19 cellular contexts compared by ENCODE assay signal in the genomic region with DNA sequence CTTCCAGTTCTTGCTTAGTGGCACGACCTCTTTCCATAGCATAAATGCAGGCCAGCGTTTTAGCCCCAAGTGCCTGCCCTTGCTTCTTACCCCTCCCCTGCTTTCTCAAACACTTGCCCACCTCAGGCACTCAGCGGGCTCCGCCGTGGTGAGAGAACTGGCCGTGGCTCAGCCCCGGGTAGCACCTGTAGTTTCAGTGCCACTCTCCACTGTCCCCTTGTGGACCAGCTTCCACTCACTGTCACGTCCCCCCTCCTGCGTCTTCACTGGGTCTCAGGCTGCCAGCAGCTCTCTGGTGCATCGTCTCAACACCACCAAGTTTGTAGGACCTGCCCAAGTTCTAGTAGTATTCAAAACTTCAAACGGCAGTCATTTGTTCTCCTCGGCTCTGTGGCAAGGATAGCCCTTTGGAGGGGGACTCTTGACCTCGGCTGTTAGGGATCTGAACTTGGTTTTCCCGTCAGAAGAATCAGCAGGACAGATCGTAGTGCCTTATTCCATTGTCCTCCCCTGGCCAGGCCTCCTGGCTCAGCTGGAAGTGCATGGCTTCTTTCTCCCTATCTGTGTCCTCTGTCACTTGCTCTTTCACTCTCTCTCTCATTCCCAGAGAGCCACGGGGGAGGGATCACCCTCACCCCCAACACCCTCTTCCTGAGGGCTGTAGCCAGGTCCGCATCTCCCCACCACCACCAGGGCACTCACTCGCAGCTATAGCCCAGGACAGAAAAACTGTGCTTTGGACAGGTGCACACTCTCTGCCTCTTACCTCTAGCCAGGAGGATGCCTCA. TPM values are rescaled to one million over a fixed set of nuclear protein-coding genes. Genes with fewer than 3 reads are reported as not detected.
A peak's percentile ranks its signal among the peaks of the same experiment; 100 is the strongest.
DNase-seq lines count a peak whose midpoint lies in the region; ATAC-seq, FAIRE-seq and TF ChIP-seq lines count a peak whose summit lies in the region.
"Had no signal": no experiment of that assay in that cellular context is flagged by ENCODE, and none has a peak within 500 bp of the region (broad histone marks: within the 10 kb centered on the region; RNA-seq: fewer than 3 reads in every experiment).

No MANE protein-coding gene starts in this region.

- no peak overlapping the region for H3K27ac Mint-ChIP-seq in CD4-positive, alpha-beta T cell
- H3K27ac Mint-ChIP-seq: B cell had no signal

- H2BK120ac ChIP-seq in H1 (replicated peaks; ENCODE audit: low read depth, low read length), result no peak overlapping the region

- H3K23me2 ChIP-seq in H1 (ENCODE audit: low read depth, low read length), result no peaks in the 10 kb centered on the region

- H4K8ac ChIP-seq in H1 (ENCODE audit: extremely low read depth, insufficient read depth, low read length), result no peak overlapping the region

- no peak overlapping the region for H4K5ac ChIP-seq in H1 (ENCODE audit: insufficient read length, low read depth, low read length)

- H4K20me1 ChIP-seq in H1 (replicated peaks in 1 of 2; ENCODE audit: control insufficient read depth in 1 of 2, insufficient read depth in 2 of 2, low read length in 2 of 2), result peaks cover 5 to 12% of the 10 kb centered on the region in 2 experiments

- H2BK12ac ChIP-seq in H1 (ENCODE audit: low read depth, low read length), result no peak overlapping the region

- H3K4me3 ChIP-seq in H1 (ENCODE audit: extremely low read depth in 1 of 4, insufficient read depth in 2 of 4, low read depth in 3 of 4, low read length in 4 of 4) (no peak overlapping the region), spleen (no peak overlapping the region), sigmoid colon (no peak overlapping the region)
- H3K4me3 ChIP-seq: SK-N-MC had no signal

- no peak overlapping the region for H3K14ac ChIP-seq in H1 (ENCODE audit: insufficient read length)

- peak overlapping the region; percentile 52; the same call in 1 of the 2 replicates for H2BK5ac ChIP-seq in H1 (ENCODE audit: low read depth, low read length)

- H3K9me3 ChIP-seq in H1 (ENCODE audit: insufficient read depth in 2 of 2, low read depth in 1 of 2, low read length in 1 of 2), result no peaks in the 10 kb centered on the region
- H3K9me3 ChIP-seq in spleen, result no peaks in the 10 kb centered on the region
- no peaks in the 10 kb centered on the region for H3K9me3 ChIP-seq in sigmoid colon
- H3K9me3 ChIP-seq in CD4-positive, alpha-beta T cell (ENCODE audit: control insufficient read depth, low read length), result no peaks in the 10 kb centered on the region

- H3K4me1 ChIP-seq in H1 (replicated peaks in 1 of 4; ENCODE audit: control insufficient read depth in 3 of 4, insufficient read depth in 4 of 4, low read length in 3 of 4), result peaks cover 2 to 6% (median 4%) of the 10 kb centered on the region in 4 experiments; a peak in 5 of 7 replicates
- peaks cover 0 to 7% (median 1%) of the 10 kb centered on the region in 6 donors for H3K4me1 ChIP-seq in spleen
- peaks cover 0 to 9% (median 7%) of the 10 kb centered on the region in 4 donors for H3K4me1 ChIP-seq in sigmoid colon

- H3K56ac ChIP-seq in H1 (replicated peaks; ENCODE audit: insufficient read length, low read depth, low read length), result no peak overlapping the region

- no peak overlapping the region for H2AFZ ChIP-seq in H1 (ENCODE audit: low read length)

- 90% methylated on average over 18 of the region's 18 CpGs; no CpG with 5 or more reads in 1 of the 2 experiments for WGBS in H1 (ENCODE audit: extremely low coverage in 1 of 2, insufficient coverage in 1 of 2, insufficient read length in 1 of 2, insufficient replicate concordance in 2 of 2, low coverage in 1 of 2, low lambda C conversion rate in 2 of 2, missing lambda C conversion rate in 1 of 2), 2 experiments
- 91 to 94% (median 92%) methylated on average over 18 of the region's 18 CpGs for WGBS in spleen, 5 donors
- 91 to 92% methylated on average over 18 of the region's 18 CpGs for WGBS in sigmoid colon, 2 donors

- peaks cover 4% of the 10 kb centered on the region for H3K79me1 ChIP-seq in H1 (ENCODE audit: low read depth, low read length)

- H3K36me3 ChIP-seq in H1 (ENCODE audit: control insufficient read depth in 2 of 4, insufficient read depth in 4 of 4, low read length in 3 of 4), result peaks cover 0 to 5% (median 2%) of the 10 kb centered on the region in 4 experiments; a peak in 2 of 8 replicates
- H3K36me3 ChIP-seq in spleen, result peaks cover 0 to 91% (median 38%) of the 10 kb centered on the region in 6 donors
- H3K36me3 ChIP-seq in sigmoid colon, result peaks cover 7 to 39% (median 14%) of the 10 kb centered on the region in 4 donors

- H3K9me3 Mint-ChIP-seq in CD4-positive, alpha-beta T cell, result no peaks in the 10 kb centered on the region
- H3K9me3 Mint-ChIP-seq: CD14-positive monocyte, H9, HFFc6 had no signal

- no peaks in the 10 kb centered on the region for H3K79me2 ChIP-seq in H1 (ENCODE audit: control insufficient read depth in 1 of 2, insufficient read depth in 2 of 2, low read length in 2 of 2)

- H4K91ac ChIP-seq in H1 (replicated peaks; ENCODE audit: insufficient read length, low read length), result no peak overlapping the region

- no peaks in the 10 kb centered on the region for H3K27me3 Mint-ChIP-seq in CD4-positive, alpha-beta T cell
- H3K27me3 Mint-ChIP-seq: B cell had no signal

- TF ChIP-seq EP300 in H1 (IDR thresholded peaks at IDR 0.05; ENCODE audit: borderline replicate concordance in 1 of 2, low read depth in 2 of 2, low read length in 2 of 2) (no peak), sigmoid colon (IDR thresholded peaks at IDR 0.05) (no peak)

- H2BK15ac ChIP-seq in H1 (ENCODE audit: low read length), result no peak overlapping the region

- FAIRE-seq in H1 (lab: Jason Lieb, UNC), result no peak
- FAIRE-seq: A204.1 had no signal

- 0 out of 2 replicates have a peak overlapping the region, but pooled peaks have one; percentile 1 for H3K27ac ChIP-seq in RWPE1
- no peak overlapping the region for H3K27ac ChIP-seq in H1 (ENCODE audit: low read depth, low read length)
- no peak overlapping the region for H3K27ac ChIP-seq in spleen
- H3K27ac ChIP-seq in sigmoid colon, result no peak overlapping the region
- no peak overlapping the region for H3K27ac ChIP-seq in CD4-positive, alpha-beta T cell (ENCODE audit: low read depth, low read length)
- H3K27ac ChIP-seq: SK-N-MC had no signal

- peak; percentile 53 for ATAC-seq in left ventricle myocardium superior
- ATAC-seq in CD4-positive, alpha-beta T cell (ENCODE audit: poor library complexity), result no peak

- H3K4me2 ChIP-seq in H1 (ENCODE audit: insufficient read depth in 1 of 2, low read depth in 2 of 2, low read length in 2 of 2), result no peak overlapping the region

- intact Hi-C loops in left ventricle myocardium superior (cut with micrococcal nuclease) (no loop called here), spleen (cut with DNase I; ENCODE audit: low total_unique reads) (no loop called here), sigmoid colon (cut with DNase I) (no loop called here)
- intact Hi-C loops in CD4-positive, alpha-beta T cell (cut with DNase I, micrococcal nuclease), result no loop called here

- H3K9ac ChIP-seq in H1 (replicated peaks in 1 of 4; ENCODE audit: extremely low read depth in 1 of 4, low read depth in 3 of 4, low read length in 3 of 4), result no peak overlapping the region

- H3K4me1 Mint-ChIP-seq in CD4-positive, alpha-beta T cell (ENCODE audit: low read depth), result no peaks in the 10 kb centered on the region
- H3K4me1 Mint-ChIP-seq: B cell, CD14-positive monocyte had no signal

- TF ChIP-seq POLR2A in H1 (IDR thresholded peaks at IDR 0.05; ENCODE audit: control extremely low read depth in 1 of 2, low read depth in 2 of 2, low read length in 2 of 2), result no peak
- no peak for TF ChIP-seq POLR2A in spleen (IDR thresholded peaks at IDR 0.05)
- no peak for TF ChIP-seq POLR2A in sigmoid colon (IDR thresholded peaks at IDR 0.05)

- no peak overlapping the region for H3K4ac ChIP-seq in H1 (replicated peaks; ENCODE audit: insufficient read length, low read depth, low read length)

- TF ChIP-seq CTCF in RWPE1 (conservative IDR thresholded peaks at IDR 0.05; ENCODE audit: low read depth) (no peak), H1 (IDR thresholded peaks at IDR 0.05; ENCODE audit: control extremely low read depth in 1 of 3, insufficient read depth in 1 of 3, low read depth in 1 of 3, low read length in 3 of 3) (no peak), spleen (IDR thresholded peaks at IDR 0.05 in 8 of 11, conservative IDR thresholded peaks at IDR 0.05 in 3 of 11) (no peak), sigmoid colon (IDR thresholded peaks at IDR 0.05) (no peak)
- TF ChIP-seq CTCF in CD4-positive, alpha-beta T cell (IDR thresholded peaks at IDR 0.05), result no peak

- H3K4me3 Mint-ChIP-seq in CD4-positive, alpha-beta T cell, result no peak overlapping the region
- H3K4me3 Mint-ChIP-seq: B cell, CD14-positive monocyte, H9, HFFc6 had no signal

- H3K27me3 ChIP-seq in H1 (replicated peaks in 1 of 4; ENCODE audit: control insufficient read depth in 3 of 4, extremely low read depth in 1 of 4, insufficient read depth in 3 of 4, low read length in 3 of 4) (no peaks in the 10 kb centered on the region), spleen (replicated peaks in 1 of 7) (no peaks in the 10 kb centered on the region), sigmoid colon (no peaks in the 10 kb centered on the region)
- H3K27me3 ChIP-seq in CD4-positive, alpha-beta T cell (ENCODE audit: control insufficient read depth, insufficient read depth, low read length), result no peaks in the 10 kb centered on the region

- TF ChIP-seq RAD21 in H1 (IDR thresholded peaks at IDR 0.05 in 1 of 2, conservative IDR thresholded peaks at IDR 0.05 in 1 of 2; ENCODE audit: low read depth in 2 of 2, low read length in 2 of 2), result no peak

- H3K23ac ChIP-seq in H1 (ENCODE audit: insufficient read length), result no peak overlapping the region

- no peak overlapping the region for H2AK5ac ChIP-seq in H1 (ENCODE audit: low read depth, low read length)

- H3K36me3 Mint-ChIP-seq in CD4-positive, alpha-beta T cell (ENCODE audit: low read depth), result peaks cover 40% of the 10 kb centered on the region

- no peak overlapping the region for H2BK20ac ChIP-seq in H1 (ENCODE audit: low read length)

- no peak overlapping the region for H3K18ac ChIP-seq in H1 (ENCODE audit: extremely low read depth, low read length)

- CTCF ChIA-PET in RWPE1 (lab: Yijun Ruan, JAX), result no interaction called here
- CTCF ChIA-PET in H1 (lab: Charles Lee; ENCODE audit: partially characterized antibody), result interaction anchor here (0.8 to 3.3 kb wide), 5 partner anchors 10 to 30 kb away, joined by 3 to 17 read pairs (median 4); no protein-coding TSS in a partner anchor
- CTCF ChIA-PET in CD4-positive, alpha-beta T cell (lab: Charles Lee), result no interaction called here

- DNase-seq in RWPE1 (ENCODE audit: low spot score) (no peak), H1 (ENCODE audit: low read depth in 1 of 2, low spot score in 2 of 2) (no peak), left ventricle myocardium superior (no peak), spleen (peak; percentile 39), sigmoid colon (no peak), EL (no peak)
- no peak for DNase-seq in CD4-positive, alpha-beta T cell
- DNase-seq: DMS79, H9, HFFc6, Kasumi-1, NCI-H1417, NCI-H1694 treated with DMSO at 0.1 percent for 48 hours, NCI-H526, SHP77 treated with DMSO at 0.1 percent for 48 hours had no signal

- POLR2A ChIA-PET in RWPE1 (lab: Yijun Ruan, JAX; ENCODE audit: low non-redundant PET), result no interaction called here
- POLR2A ChIA-PET in H1 (lab: Charles Lee; ENCODE audit: partially characterized antibody), result no interaction called here
- POLR2A ChIA-PET in CD4-positive, alpha-beta T cell (lab: Charles Lee), result no interaction called here

RNA-seq across cellular contexts. Expression of a gene that starts 44.6 kb away (rescaled TPM):
- 45.0 and 47.3 TPM in 2 replicates for total RNA-seq in H1 (2021; fragmentation: NEBNext Ultra II Directional; extraction: Animal tissue kit (Norgen Biotek cat#: 25700))
- polyA plus RNA-seq in H1 (2011; rRNA removed), result 24.9 and 26.8 TPM in 2 replicates
- 19.2 TPM for polyA plus RNA-seq in H1 (2011; cell fraction: cytosol; rRNA removed)
- polyA plus RNA-seq in H1 (2011; cell fraction: nucleus; rRNA removed), result 21.3 TPM
- 21.0 to 22.9 TPM (median 22.4 TPM) in 4 replicates for polyA plus RNA-seq in H1 (2012, experiment 1 of 2)
- 28.1 TPM for polyA plus RNA-seq in H1 (2012, experiment 2 of 2)
- 22.1 TPM for polyA plus RNA-seq in H1 (2013, experiment 1 of 2)
- polyA plus RNA-seq in H1 (2013, experiment 2 of 2), result 22.8 TPM
- 41.9 and 52.8 TPM in 2 replicates for polyA minus RNA-seq in H1 (2011; rRNA and poly(A)+ RNA removed)
- 25.0 TPM for polyA minus RNA-seq in H1 (2011; cell fraction: cytosol; rRNA and poly(A)+ RNA removed)
- 17.1 TPM for polyA minus RNA-seq in H1 (2011; cell fraction: nucleus; rRNA and poly(A)+ RNA removed)
- 15.9 TPM for total RNA-seq in left ventricle myocardium superior
- total RNA-seq in spleen, result 10 to 100 TPM; 12.1 to 25.4 (median 16.7) TPM
- polyA plus RNA-seq in spleen, result 1 to 10 TPM; 1.8 to 4.7 (median 2.2) TPM
- 10 to 100 TPM; 12.5 to 16.8 (median 13.7) TPM for total RNA-seq in sigmoid colon
- polyA plus RNA-seq in sigmoid colon, result 10 to 100 TPM in 1 of 3 donors, 1 to 10 TPM in 2; 4.8 to 14.4 (median 9.9) TPM
- 10 to 100 TPM; 18.9 to 19.6 TPM for total RNA-seq in CD4-positive, alpha-beta T cell
